8 cellular contexts compared by ENCODE assay signal in genomic region chr5:172429201-172429940, GRCh38. TPM values are rescaled to one million over a fixed set of nuclear protein-coding genes. Genes with fewer than 3 reads are reported as not detected.
DNase-seq lines count a peak whose midpoint lies in the region; ATAC-seq and TF ChIP-seq lines count a peak whose summit lies in the region.
"Had no signal": no experiment of that assay in that cellular context is flagged by ENCODE, and none has a peak within 500 bp of the region (broad histone marks: within the 10 kb centered on the region; RNA-seq: fewer than 3 reads in every experiment).

No MANE protein-coding gene starts in this region.

- ATAC-seq in activated CD4-positive, CD25-positive, alpha-beta regulatory T cell treated with anti-CD3 and anti-CD28 coated beads, Interleukin-2, amount 50 U/mL, for 24 hours = no peak
- ATAC-seq in GM21515 (IDR thresholded peaks at IDR 0.05; ENCODE audit: unreplicated experiment) (no peak), SK-N-SH treated with all-trans-retinoic acid at 6 μM for 48 hours (no peak)

- no TSS peak for BruUV-seq in PC-9 (replicated peaks; lab: Mats Ljungman, UMichigan)

- no peaks in the 10 kb centered on the region for H3K79me2 ChIP-seq in PC-9 (ENCODE audit: low read depth)

- TF ChIP-seq POLR2A in esophagus muscularis mucosa (IDR thresholded peaks at IDR 0.05; ENCODE audit: low read depth) = no peak
- TF ChIP-seq POLR2A in uterus (IDR thresholded peaks at IDR 0.05) = no peak

- H3K9me3 ChIP-seq in PC-9 (ENCODE audit: insufficient read depth, low read depth) = no peaks in the 10 kb centered on the region
- no peaks in the 10 kb centered on the region for H3K9me3 ChIP-seq in esophagus muscularis mucosa
- H3K9me3 ChIP-seq in muscle layer of duodenum (ENCODE audit: control insufficient read depth in 1 of 2, low read length in 2 of 2) = no peaks in the 10 kb centered on the region
- no peaks in the 10 kb centered on the region for H3K9me3 ChIP-seq in uterus

- POLR2A ChIA-PET in PC-9 (lab: Charles Lee; ENCODE audit: unreplicated experiment) = no interaction called here

- CTCF ChIA-PET in PC-9 (lab: Charles Lee) = interaction anchor here (0.5 to 0.7 kb wide), 2 partner anchors 299 to 493 kb away, joined by 3 read pairs; no protein-coding TSS in a partner anchor

- H3K4me1 ChIP-seq in PC-9 (replicated peaks; ENCODE audit: insufficient read depth) (peaks cover 23% of the 10 kb centered on the region), esophagus muscularis mucosa (peaks cover 34 to 91% (median 82%) of the 10 kb centered on the region in 4 donors), muscle layer of duodenum (ENCODE audit: control insufficient read depth in 1 of 2, insufficient read depth in 2 of 2, low read length in 2 of 2) (peaks cover 24 to 29% of the 10 kb centered on the region in 2 donors), uterus (peaks cover 8 to 14% of the 10 kb centered on the region in 2 donors)

- H3K36me3 ChIP-seq in PC-9 (ENCODE audit: low read depth) (no peaks in the 10 kb centered on the region), esophagus muscularis mucosa (peaks cover 0 to 5% (median 0%) of the 10 kb centered on the region in 4 donors), muscle layer of duodenum (ENCODE audit: control insufficient read depth in 1 of 2, insufficient read depth in 2 of 2, low read length in 2 of 2) (no peaks in the 10 kb centered on the region), uterus (no peaks in the 10 kb centered on the region)

- H3K27me3 ChIP-seq in PC-9 (ENCODE audit: insufficient read depth, low read depth) (no peaks in the 10 kb centered on the region), esophagus muscularis mucosa (no peaks in the 10 kb centered on the region), muscle layer of duodenum (ENCODE audit: low read depth, low read length) (no peaks in the 10 kb centered on the region), uterus (no peaks in the 10 kb centered on the region)

- H3K4me2 ChIP-seq in PC-9 = peak overlapping the region; percentile 54

- peaks cover 26% of the 10 kb centered on the region; the same call in 1 of the 2 replicates for H3F3A ChIP-seq in PC-9 (ENCODE audit: insufficient read depth, low read depth)

- TF ChIP-seq CTCF in PC-9 (conservative IDR thresholded peaks at IDR 0.05) (no peak), esophagus muscularis mucosa (IDR thresholded peaks at IDR 0.05) (no peak), uterus (IDR thresholded peaks at IDR 0.05) (no peak)

- TF ChIP-seq EP300 in esophagus muscularis mucosa (IDR thresholded peaks at IDR 0.05) = no peak

- H3K4me3 ChIP-seq in PC-9 (no peak overlapping the region), esophagus muscularis mucosa (no peak overlapping the region), muscle layer of duodenum (ENCODE audit: low read depth in 1 of 2, low read length in 2 of 2) (no peak overlapping the region), uterus (no peak overlapping the region)

- DNase-seq in PC-9 (peak in 1 of 2 experiments; percentile 90), esophagus muscularis mucosa (ENCODE audit: extremely low spot score) (no peak), uterus (peak; percentile 55 to 78)
- DNase-seq: NCI-H146 had no signal

- no peaks in the 10 kb centered on the region for H3K9me2 ChIP-seq in PC-9 (ENCODE audit: insufficient read depth)

- WGBS in esophagus muscularis mucosa = 62% methylated on average over 7 of the region's 8 CpGs

- H4K20me1 ChIP-seq in PC-9 (ENCODE audit: insufficient read depth) = no peaks in the 10 kb centered on the region

- intact Hi-C loops in PC-9 (cut with micrococcal nuclease; ENCODE audit: unreplicated experiment) = no loop called here
- intact Hi-C loops in esophagus muscularis mucosa (cut with DNase I) = no loop called here
- intact Hi-C loops in uterus (cut with DNase I; ENCODE audit: low total_unique reads) = no loop called here

- H3K27ac ChIP-seq in PC-9 (peak overlapping the region; percentile 82), esophagus muscularis mucosa (replicated peaks in 1 of 4) (peak overlapping the region; percentile 86 to 92 (median 87)), muscle layer of duodenum (ENCODE audit: low read length) (peak overlapping the region; percentile 70), uterus (peak overlapping the region; percentile 93 to 95)

- no peak overlapping the region for H2AFZ ChIP-seq in PC-9

TF ChIP-seq in SK-N-SH treated with all-trans-retinoic acid at 6 μM for 48 hours, 23 proteins besides CTCF, POLR2A, EP300 and RAD21:
- TF ChIP-seq BACH2 (CRISPR knock-in tag; IDR thresholded peaks at IDR 0.05; ENCODE audit: borderline replicate concordance) = no peak
- no peak for TF ChIP-seq ZNF565 (CRISPR knock-in tag; conservative IDR thresholded peaks at IDR 0.05; ENCODE audit: low read depth)
- TF ChIP-seq ZFP30 (CRISPR knock-in tag; IDR thresholded peaks at IDR 0.05) = no peak
- TF ChIP-seq GLIS3 (CRISPR knock-in tag; IDR thresholded peaks at IDR 0.05) = no peak
- TF ChIP-seq OSR1 (CRISPR knock-in tag; IDR thresholded peaks at IDR 0.05) = no peak
- no peak for TF ChIP-seq ISL1 (CRISPR knock-in tag; IDR thresholded peaks at IDR 0.05)
- TF ChIP-seq ZNF8 (CRISPR knock-in tag; IDR thresholded peaks at IDR 0.05) = no peak
- TF ChIP-seq POU6F1 (CRISPR knock-in tag; IDR thresholded peaks at IDR 0.05; ENCODE audit: borderline replicate concordance, low read depth) = no peak
- TF ChIP-seq PATZ1 (CRISPR knock-in tag; IDR thresholded peaks at IDR 0.05; ENCODE audit: borderline replicate concordance) = no peak
TF ChIP-seq in SK-N-SH treated with all-trans-retinoic acid at 6 μM for 48 hours: peak in this region for 0.

RNA-seq across cellular contexts. Expression of gene SH3PXD2B, which starts 25.0 kb away (rescaled TPM):
- total RNA-seq in PC-9 (2021) (26.1 and 29.3 TPM in 2 replicates), esophagus muscularis mucosa (10 to 100 TPM; 41.5 to 66.5 (median 49.2) TPM), uterus (10 to 100 TPM; 26.1 to 82.6 (median 31.0) TPM)
